ENCODE assay signal across 6 cellular contexts in the genomic region with DNA sequence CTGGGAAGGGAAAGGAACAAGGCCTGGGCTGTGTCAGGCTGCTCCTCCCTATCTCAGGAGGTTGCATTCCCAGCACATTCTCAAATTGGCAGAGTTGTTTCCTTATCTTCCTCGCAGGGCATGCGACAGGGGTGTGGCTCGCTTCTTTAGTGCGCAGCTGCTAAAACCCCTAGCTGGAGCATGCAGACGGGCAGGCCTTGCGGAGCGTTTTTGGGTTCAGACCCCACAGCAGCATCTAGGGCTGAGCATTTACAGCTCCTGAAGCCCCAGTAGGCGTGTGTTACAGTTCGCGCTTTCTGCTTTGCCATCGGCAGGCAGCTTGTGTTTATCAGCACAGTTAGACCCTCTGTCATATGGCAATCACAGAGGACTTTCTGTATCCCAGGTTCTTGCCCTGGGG.
"Had no signal": no experiment of that assay in that cellular context is flagged by ENCODE, and none has a peak within 500 bp of the region (broad histone marks: within the 10 kb centered on the region; RNA-seq: fewer than 3 reads in every experiment).

No MANE protein-coding gene starts in this region.

- H2AFZ ChIP-seq: GM23248 had no signal

- H3K9ac ChIP-seq: GM23248 had no signal

- H3K27ac Mint-ChIP-seq: H9 had no signal

- H3K4me3 ChIP-seq: GM23248, K562 had no signal

- DNase-seq: GM23248, GOT3, H9, HCEC 1CT, IMR-90 had no signal

- H3K4me3 Mint-ChIP-seq: H9 had no signal

- H3K27ac ChIP-seq: GM23248 had no signal

- H3K4me1 Mint-ChIP-seq: H9 had no signal
